Comparison of ENCODE assay signal across 16 cellular contexts in the genomic region with DNA sequence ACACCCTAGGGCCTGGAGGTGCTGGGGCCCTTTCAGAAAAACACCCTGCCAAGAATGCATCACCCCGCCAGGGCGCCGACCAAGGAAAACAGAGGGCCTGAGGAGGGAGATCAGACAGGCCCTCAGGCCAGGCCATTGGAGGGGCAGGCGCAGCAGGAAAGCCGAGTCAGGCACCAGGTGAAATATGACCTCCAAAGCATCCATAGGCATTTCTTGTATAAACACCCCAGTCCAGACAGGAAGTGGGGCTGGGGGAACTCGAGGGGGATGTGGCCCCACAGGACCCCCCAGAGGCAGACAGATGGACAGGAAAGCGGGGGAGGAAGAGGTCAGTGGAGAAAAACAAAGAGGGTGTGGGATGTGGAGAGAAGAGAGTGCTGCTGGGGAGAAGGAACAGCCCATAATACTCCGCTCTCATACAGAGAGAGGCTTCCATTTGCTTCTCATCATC. TPM values are rescaled to one million over a fixed set of nuclear protein-coding genes. Genes with fewer than 3 reads are reported as not detected.
DNase-seq lines count a peak whose midpoint lies in the region; ATAC-seq and TF ChIP-seq lines count a peak whose summit lies in the region.
"Had no signal": no experiment of that assay in that cellular context is flagged by ENCODE, and none has a peak within 500 bp of the region (broad histone marks: within the 10 kb centered on the region; RNA-seq: fewer than 3 reads in every experiment).

No MANE protein-coding gene starts in this region.

- no peak overlapping the region for H3K4me3 Mint-ChIP-seq in endodermal cell
- no peak overlapping the region for H3K4me3 Mint-ChIP-seq in neural progenitor cell
- no peak overlapping the region for H3K4me3 Mint-ChIP-seq in naive thymus-derived CD4-positive, alpha-beta T cell
- H3K4me3 Mint-ChIP-seq: activated CD4-positive, alpha-beta T cell treated with anti-CD3 and anti-CD28 coated beads for 36 hours; brain had no signal

- no peaks in the 10 kb centered on the region for H3K36me3 ChIP-seq in endodermal cell (ENCODE audit: control insufficient read depth, insufficient read depth, low read length)
- H3K36me3 ChIP-seq in neural progenitor cell, result no peaks in the 10 kb centered on the region
- H3K36me3 ChIP-seq in naive thymus-derived CD4-positive, alpha-beta T cell (ENCODE audit: control insufficient read depth in 2 of 3, insufficient read depth in 3 of 3, low read length in 3 of 3), result peaks cover 0 to 40% (median 0%) of the 10 kb centered on the region in 3 experiments

- H3K9me3 Mint-ChIP-seq in endodermal cell (peaks cover 6% of the 10 kb centered on the region), neural progenitor cell (peaks cover 4% of the 10 kb centered on the region)
- peaks cover 0 to 3% (median 0%) of the 10 kb centered on the region in 11 donors for H3K9me3 Mint-ChIP-seq in naive thymus-derived CD4-positive, alpha-beta T cell

- H3K4me3 ChIP-seq in endodermal cell (ENCODE audit: low read length), result no peak overlapping the region
- no peak overlapping the region for H3K4me3 ChIP-seq in neural progenitor cell
- H3K4me3 ChIP-seq in naive thymus-derived CD4-positive, alpha-beta T cell (ENCODE audit: low read length), result no peak overlapping the region
- H3K4me3 ChIP-seq: heart left ventricle had no signal

- CTCF ChIA-PET in naive thymus-derived CD4-positive, alpha-beta T cell (lab: Charles Lee), result no interaction called here

- H3K4me1 ChIP-seq in endodermal cell (ENCODE audit: control insufficient read depth, insufficient read depth, low read length), result no peaks in the 10 kb centered on the region
- H3K4me1 ChIP-seq in neural progenitor cell, result peaks cover 32% of the 10 kb centered on the region
- no peaks in the 10 kb centered on the region for H3K4me1 ChIP-seq in naive thymus-derived CD4-positive, alpha-beta T cell (ENCODE audit: control insufficient read depth in 2 of 2, insufficient read depth in 2 of 2, low read length in 2 of 2)
- H3K4me1 ChIP-seq: parathyroid adenoma had no signal

- no peaks in the 10 kb centered on the region for H3K79me2 ChIP-seq in neural progenitor cell (ENCODE audit: low read depth)
- H3K79me2 ChIP-seq: parathyroid adenoma had no signal

- H3K4me2 ChIP-seq in neural progenitor cell, result no peak overlapping the region

- H3K4me1 Mint-ChIP-seq in endodermal cell, result peaks cover 6% of the 10 kb centered on the region
- peaks cover 53% of the 10 kb centered on the region for H3K4me1 Mint-ChIP-seq in neural progenitor cell
- peaks cover 0 to 17% (median 0%) of the 10 kb centered on the region in 7 donors for H3K4me1 Mint-ChIP-seq in naive thymus-derived CD4-positive, alpha-beta T cell
- H3K4me1 Mint-ChIP-seq: activated CD4-positive, alpha-beta T cell treated with anti-CD3 and anti-CD28 coated beads for 36 hours had no signal

- H3K9ac ChIP-seq in endodermal cell (ENCODE audit: extremely low read depth, low read length, poor library complexity, severe bottlenecking) (no peak overlapping the region), neural progenitor cell (no peak overlapping the region)
- H3K9ac ChIP-seq: parathyroid adenoma had no signal

- TF ChIP-seq CTCF in endodermal cell (conservative IDR thresholded peaks at IDR 0.05), result no peak
- no peak for TF ChIP-seq CTCF in neural progenitor cell (IDR thresholded peaks at IDR 0.05)

- ATAC-seq in naive thymus-derived CD4-positive, alpha-beta T cell, result no peak
- ATAC-seq in GM21515 (IDR thresholded peaks at IDR 0.05; ENCODE audit: unreplicated experiment), result no peak
- ATAC-seq: activated CD4-positive, alpha-beta T cell treated with anti-CD3 and anti-CD28 coated beads for 36 hours; left ventricle myocardium superior had no signal

- H3K27ac Mint-ChIP-seq in endodermal cell, result peak overlapping the region; percentile 48
- H3K27ac Mint-ChIP-seq in neural progenitor cell, result peak overlapping the region; percentile 12
- H3K27ac Mint-ChIP-seq in naive thymus-derived CD4-positive, alpha-beta T cell, result peak overlapping the region in 1 of 9 donors; percentile 5
- H3K27ac Mint-ChIP-seq: activated CD4-positive, alpha-beta T cell treated with anti-CD3 and anti-CD28 coated beads for 36 hours had no signal

- POLR2A ChIA-PET in naive thymus-derived CD4-positive, alpha-beta T cell (lab: Charles Lee), result interaction anchor here (0.6 kb wide), 1 partner anchor 198 kb away, joined by 4 read pairs; no protein-coding TSS in a partner anchor

- H3K9me3 ChIP-seq in endodermal cell (ENCODE audit: control insufficient read depth, low read length) (no peaks in the 10 kb centered on the region), neural progenitor cell (ENCODE audit: low read depth) (no peaks in the 10 kb centered on the region)
- no peaks in the 10 kb centered on the region for H3K9me3 ChIP-seq in naive thymus-derived CD4-positive, alpha-beta T cell (ENCODE audit: control insufficient read depth in 2 of 3, low read length in 3 of 3)

- WGBS in endodermal cell (ENCODE audit: insufficient coverage in 1 of 2, insufficient read length in 1 of 2), 2 experiments, result 49 to 79% methylated on average over 4 to 8 of the region's 8 CpGs

- H3K27me3 ChIP-seq in endodermal cell (ENCODE audit: control insufficient read depth, insufficient read depth, low read length, poor library complexity, severe bottlenecking), result no peaks in the 10 kb centered on the region
- peaks cover 3% of the 10 kb centered on the region for H3K27me3 ChIP-seq in neural progenitor cell
- no peaks in the 10 kb centered on the region for H3K27me3 ChIP-seq in naive thymus-derived CD4-positive, alpha-beta T cell (ENCODE audit: control insufficient read depth in 2 of 2, insufficient read depth in 2 of 2, low read length in 2 of 2)
- H3K27me3 ChIP-seq: heart left ventricle had no signal

- H3K36me3 Mint-ChIP-seq in endodermal cell (ENCODE audit: low read depth) (peaks cover 7% of the 10 kb centered on the region), neural progenitor cell (peaks cover 15% of the 10 kb centered on the region)
- H3K36me3 Mint-ChIP-seq in naive thymus-derived CD4-positive, alpha-beta T cell, result peaks cover 5 to 42% (median 16%) of the 10 kb centered on the region in 5 donors

- no peaks in the 10 kb centered on the region for H4K20me1 ChIP-seq in neural progenitor cell (ENCODE audit: low read depth)

- DNase-seq in ELF-1 (ENCODE audit: low read depth, low spot score) (peak; percentile 83), RPMI7951 (ENCODE audit: low read depth) (peak; percentile 84), endodermal cell (peak; percentile 62), neural progenitor cell (ENCODE audit: low spot score) (no peak), amniotic stem cell (lab: John Stamatoyannopoulos, UW) (no peak), activated T-cell treated with anti-CD3 and anti-CD28 coated beads for 4 hours (no peak)
- DNase-seq in naive thymus-derived CD4-positive, alpha-beta T cell, result no peak
- DNase-seq: activated CD4-positive, alpha-beta T cell treated with anti-CD3 and anti-CD28 coated beads for 36 hours; left ventricle myocardium superior; NCI-H1694 treated with DMSO at 0.1 percent for 48 hours; NCI-H524; T-helper 1 cell had no signal

- intact Hi-C loops in naive thymus-derived CD4-positive, alpha-beta T cell (cut with micrococcal nuclease), result no loop called here

- peaks cover 24% of the 10 kb centered on the region for H3F3A ChIP-seq in neural progenitor cell (ENCODE audit: low read depth)

- H3K27me3 Mint-ChIP-seq in endodermal cell (ENCODE audit: insufficient read depth), result peaks cover 4% of the 10 kb centered on the region
- H3K27me3 Mint-ChIP-seq in neural progenitor cell (ENCODE audit: insufficient read depth, low read depth), result peaks cover 12% of the 10 kb centered on the region
- H3K27me3 Mint-ChIP-seq in naive thymus-derived CD4-positive, alpha-beta T cell, result no peaks in the 10 kb centered on the region
- H3K27me3 Mint-ChIP-seq: activated CD4-positive, alpha-beta T cell treated with anti-CD3 and anti-CD28 coated beads for 36 hours had no signal

- no peak overlapping the region for H2AFZ ChIP-seq in neural progenitor cell (replicated peaks)
- H2AFZ ChIP-seq: parathyroid adenoma had no signal

- H3K27ac ChIP-seq in endodermal cell (ENCODE audit: low read depth, low read length), result peak overlapping the region; percentile 53
- H3K27ac ChIP-seq in neural progenitor cell, result no peak overlapping the region
- no peak overlapping the region for H3K27ac ChIP-seq in naive thymus-derived CD4-positive, alpha-beta T cell (ENCODE audit: low read depth, low read length)
- H3K27ac ChIP-seq: parathyroid adenoma had no signal

RNA-seq across cellular contexts. Expression of gene TRIM62, which starts 18.2 kb away (rescaled TPM):
- 5.6 and 6.2 TPM in 2 replicates for total RNA-seq in RPMI7951 (2014; rRNA removed; shearing (Covaris generic))
- 1 to 10 TPM; 5.1 to 6.0 TPM for total RNA-seq in endodermal cell
- polyA plus RNA-seq in endodermal cell (2013, experiment 1 of 2), result 9.4 TPM
- 8.0 TPM for polyA plus RNA-seq in endodermal cell (2013, experiment 2 of 2)
- 1.4 and 5.0 TPM in 2 replicates for total RNA-seq in neural progenitor cell (ENCODE audit: low replicate concordance)
- total RNA-seq in naive thymus-derived CD4-positive, alpha-beta T cell, result 10 to 100 TPM; 13.2 to 24.2 (median 19.4) TPM
- polyA plus RNA-seq in naive thymus-derived CD4-positive, alpha-beta T cell, result 1 to 10 TPM; 3.6 to 7.9 TPM

Comparison
In these comparisons a context has a peak if more than half of its experiments do, and no peak if none do; other contexts are left out.
1. DNase-seq: peak in ELF-1 (single experiment), RPMI7951 (single experiment) and endodermal cell (single experiment); none in neural progenitor cell (single experiment), naive thymus-derived CD4-positive, alpha-beta T cell (0 of 9), amniotic stem cell (single experiment) and activated T-cell treated with anti-CD3 and anti-CD28 coated beads for 4 hours (single experiment).